Comparison of ENCODE assay signal across 8 cellular contexts in genomic region chr11:64246624-64246873, GRCh38. TPM values are rescaled to one million over a fixed set of nuclear protein-coding genes. Genes with fewer than 3 reads are reported as not detected.
DNase-seq lines count a peak whose midpoint lies in the region; ATAC-seq and TF ChIP-seq lines count a peak whose summit lies in the region.
"Not testable (repeated sequence)": the region's sequence is repeated elsewhere in the genome, so short reads cannot be mapped to it uniquely, and the experiment has no call there.

No MANE protein-coding gene starts in this region.

- not testable (repeated sequence) for H3K14ac ChIP-seq in IMR-90 (replicated peaks; ENCODE audit: low read depth, low read length)

- H3K9ac ChIP-seq in DND-41 (ENCODE audit: low read depth, low read length): peak overlapping the region; percentile 83
- not testable (repeated sequence) for H3K9ac ChIP-seq in IMR-90 (ENCODE audit: low read depth, low read length)

- not testable (repeated sequence) for ATAC-seq in DND-41 (ENCODE audit: insufficient read depth, low read depth); right cardiac atrium
- peak; percentile 4; the same call in 1 of the 2 replicates for ATAC-seq in IMR-90 (ENCODE audit: low read depth)
- peak; percentile 11 to 14 for ATAC-seq in activated CD4-positive, CD25-positive, alpha-beta regulatory T cell treated with anti-CD3 and anti-CD28 coated beads, Interleukin-2, amount 50 U/mL, for 24 hours

- H4K8ac ChIP-seq in IMR-90 (ENCODE audit: low read depth in 2 of 2, low read length in 2 of 2): not testable (repeated sequence)

- not testable (repeated sequence) for H3K56ac ChIP-seq in IMR-90 (ENCODE audit: extremely low read depth, insufficient read depth, low read length)

- intact Hi-C loops in IMR-90 (cut with micrococcal nuclease); breast epithelium (cut with DNase I; ENCODE audit: low total_unique reads); right cardiac atrium (cut with DNase I): not testable (repeated sequence)

- H3K27me3 ChIP-seq in DND-41 (ENCODE audit: insufficient read depth, low read length, poor library complexity); HAP-1 (ENCODE audit: low read depth); IMR-90 (ENCODE audit: control insufficient read depth, insufficient read depth, low read length); breast epithelium; right cardiac atrium (ENCODE audit: control insufficient read depth, insufficient read depth); thymus (ENCODE audit: control insufficient read depth, insufficient read depth): not testable (repeated sequence)

- not testable (repeated sequence) for BruUV-seq in IMR-90 (replicated peaks; lab: Mats Ljungman, UMichigan)

- peak overlapping the region in 1 of 2 experiments; percentile 90; a peak in 2 of 4 replicates for H3K4me3 ChIP-seq in DND-41 (ENCODE audit: low read depth in 1 of 2, low read length in 2 of 2)
- peak overlapping the region; percentile 78 for H3K4me3 ChIP-seq in HAP-1
- peak overlapping the region; percentile 95 for H3K4me3 ChIP-seq in IMR-90 (ENCODE audit: insufficient read depth, low read depth, low read length)
- peak overlapping the region; percentile 71 to 91 (median 76) for H3K4me3 ChIP-seq in breast epithelium
- H3K4me3 ChIP-seq in right cardiac atrium (ENCODE audit: low read length): peak overlapping the region; percentile 49
- peak overlapping the region; percentile 74 for H3K4me3 ChIP-seq in thymus (ENCODE audit: low read length)

- H3K36me3 ChIP-seq in DND-41 (ENCODE audit: insufficient read depth, low read length) (peaks cover 30% of the 10 kb centered on the region), HAP-1 (replicated peaks) (peaks cover 27% of the 10 kb centered on the region), IMR-90 (ENCODE audit: control insufficient read depth, insufficient read depth, low read length) (peaks cover 12% of the 10 kb centered on the region)
- not testable (repeated sequence) for H3K36me3 ChIP-seq in breast epithelium; thymus (ENCODE audit: control insufficient read depth, insufficient read depth)

- not testable (repeated sequence) for TF ChIP-seq CTCF in DND-41 (IDR thresholded peaks at IDR 0.05; ENCODE audit: borderline replicate concordance, extremely low read depth, low read length, poor library complexity, severe bottlenecking); IMR-90 (conservative IDR thresholded peaks at IDR 0.05; ENCODE audit: low read depth, low read length); breast epithelium (IDR thresholded peaks at IDR 0.05); nephron progenitor cell (IDR thresholded peaks at IDR 0.05)

- peak overlapping the region; percentile 93 for H3K4me2 ChIP-seq in DND-41 (ENCODE audit: insufficient read depth, low read length)
- H3K4me2 ChIP-seq in IMR-90 (ENCODE audit: low read depth, low read length): not testable (repeated sequence)

- CTCF ChIA-PET in IMR-90 (lab: Yijun Ruan, JAX): interaction anchor here (2.1 kb wide), 1 partner anchor 54 kb away, joined by 7 read pairs; no protein-coding TSS in a partner anchor

- H2BK5ac ChIP-seq in IMR-90 (ENCODE audit: low read depth, low read length, poor library complexity, severe bottlenecking): not testable (repeated sequence)

- not testable (repeated sequence) for H3K27ac ChIP-seq in DND-41 (ENCODE audit: low read length); right cardiac atrium (ENCODE audit: low read length); thymus (ENCODE audit: low read depth)
- H3K27ac ChIP-seq in IMR-90 (ENCODE audit: insufficient read depth, low read length): peak overlapping the region; percentile 98; the same call in 1 of the 2 replicates
- H3K27ac ChIP-seq in breast epithelium: peak overlapping the region; percentile 73 to 84

- not testable (repeated sequence) for H2AK9ac ChIP-seq in IMR-90 (replicated peaks; ENCODE audit: low read depth, low read length, poor library complexity)

- H3K18ac ChIP-seq in IMR-90 (ENCODE audit: low read depth, low read length): not testable (repeated sequence)

- H3K36me3 Mint-ChIP-seq in nephron progenitor cell (ENCODE audit: low read depth): not testable (repeated sequence)

- not testable (repeated sequence) for H3K4ac ChIP-seq in IMR-90 (ENCODE audit: low read depth, low read length)

- not testable (repeated sequence) for H3K9me3 ChIP-seq in DND-41 (ENCODE audit: insufficient read depth, low read length, severe bottlenecking); HAP-1; IMR-90 (ENCODE audit: control insufficient read depth, insufficient read depth, low read length); breast epithelium; right cardiac atrium (ENCODE audit: control insufficient read depth, low read length); thymus (ENCODE audit: control insufficient read depth)

- not testable (repeated sequence) for H3K9me1 ChIP-seq in IMR-90 (ENCODE audit: insufficient read depth, low read length)

- not testable (repeated sequence) for H2AK5ac ChIP-seq in IMR-90 (ENCODE audit: low read depth, low read length)

- not testable (repeated sequence) for H2BK20ac ChIP-seq in IMR-90 (ENCODE audit: low read depth, low read length)

- POLR2A ChIA-PET in IMR-90 (lab: Charles Lee; ENCODE audit: unreplicated experiment): interaction anchor here (1.2 kb wide), 1 partner anchor 23 kb away, joined by 3 read pairs; no protein-coding TSS in a partner anchor

- in situ Hi-C loops in HAP-1 (cut with MboI; ENCODE audit: low sequenced_read_pairs); IMR-90 (cut with MboI; ENCODE audit: low sequenced_read_pairs): not testable (repeated sequence)

- not testable (repeated sequence) for DNase-seq in DND-41; HAP-1 (ENCODE audit: low spot score in 2 of 2); IMR-90; breast epithelium (ENCODE audit: low spot score in 2 of 2); right cardiac atrium; nephron progenitor cell

- not testable (repeated sequence) for H4K91ac ChIP-seq in IMR-90 (ENCODE audit: insufficient read depth, low read depth, low read length)

- not testable (repeated sequence) for H3K9me3 Mint-ChIP-seq in nephron progenitor cell

- not testable (repeated sequence) for H4K5ac ChIP-seq in IMR-90 (ENCODE audit: low read depth, low read length)

- H3K4me1 Mint-ChIP-seq in nephron progenitor cell: peaks cover 45% of the 10 kb centered on the region

- no CpG with 5 or more reads among the region's 43 CpGs for WGBS in IMR-90 (ENCODE audit: extremely low coverage in 2 of 2, insufficient read length in 1 of 2), 2 experiments
- WGBS in right cardiac atrium: 2% methylated on average over 39 of the region's 43 CpGs
- 2% methylated on average over 43 of the region's 43 CpGs for WGBS in thymus

- dilution Hi-C loops in IMR-90 (cut with HindIII; ENCODE audit: low sequenced_read_pairs, unreplicated experiment): not testable (repeated sequence)

- peak overlapping the region; percentile 87 for H3K4me3 Mint-ChIP-seq in nephron progenitor cell

- not testable (repeated sequence) for TF ChIP-seq POLR2A in IMR-90 (IDR thresholded peaks at IDR 0.05; ENCODE audit: low read depth, low read length); breast epithelium (IDR thresholded peaks at IDR 0.05)

- peaks cover 45% of the 10 kb centered on the region for H3K79me2 ChIP-seq in DND-41 (ENCODE audit: insufficient read depth, low read length)

- peak overlapping the region; percentile 71; the same call in 1 of the 2 replicates for H2AFZ ChIP-seq in DND-41 (ENCODE audit: low read depth, low read length)
- H2AFZ ChIP-seq in IMR-90 (replicated peaks; ENCODE audit: low read length, poor library complexity): not testable (repeated sequence)

- H2BK120ac ChIP-seq in IMR-90 (ENCODE audit: low read depth, low read length): not testable (repeated sequence)

- peaks cover 31% of the 10 kb centered on the region for H4K20me1 ChIP-seq in DND-41 (ENCODE audit: insufficient read depth, low read length)
- H4K20me1 ChIP-seq in IMR-90 (ENCODE audit: insufficient read depth, low read length): peaks cover 26% of the 10 kb centered on the region

- not testable (repeated sequence) for TF ChIP-seq RAD21 in IMR-90 (IDR thresholded peaks at IDR 0.05; ENCODE audit: low read length)

- H3K79me1 ChIP-seq in IMR-90 (ENCODE audit: low read depth in 1 of 2, low read length in 2 of 2): peaks cover 8 to 35% of the 10 kb centered on the region in 2 experiments; a peak in 3 of 4 replicates

- not testable (repeated sequence) for H3K27ac Mint-ChIP-seq in nephron progenitor cell

- not testable (repeated sequence) for H3K27me3 Mint-ChIP-seq in nephron progenitor cell (ENCODE audit: low read depth, poor library complexity)

- H2BK15ac ChIP-seq in IMR-90 (ENCODE audit: low read depth, low read length): not testable (repeated sequence)

- not testable (repeated sequence) for H3K23ac ChIP-seq in IMR-90 (ENCODE audit: low read depth, low read length)

- H3K4me1 ChIP-seq in DND-41 (ENCODE audit: insufficient read depth, low read length): peaks cover 59% of the 10 kb centered on the region
- H3K4me1 ChIP-seq in HAP-1: peaks cover 20% of the 10 kb centered on the region
- H3K4me1 ChIP-seq in IMR-90 (ENCODE audit: control insufficient read depth, insufficient read depth, low read length); right cardiac atrium (ENCODE audit: control insufficient read depth, insufficient read depth, low read length): not testable (repeated sequence)
- H3K4me1 ChIP-seq in breast epithelium: peaks cover 6 to 12% of the 10 kb centered on the region in 2 donors
- peaks cover 34% of the 10 kb centered on the region for H3K4me1 ChIP-seq in thymus (ENCODE audit: control insufficient read depth, insufficient read depth, low read length)

RNA-seq across cellular contexts. Expression of gene PPP1R14B, which starts 0.2 kb away (rescaled TPM):
- total RNA-seq in IMR-90 (2012; rRNA removed) (176 and 206 TPM in 2 replicates), breast epithelium (100 to 1,000 TPM in 1 of 3 donors, 10 to 100 TPM in 2; 63.0 to 101 (median 64.7) TPM), right cardiac atrium (100 to 1,000 TPM in 2 of 4 donors, 10 to 100 TPM in 2; 75.3 to 146 (median 105) TPM)
- polyA plus RNA-seq in IMR-90 (2012; rRNA removed) (257 and 355 TPM in 2 replicates), right cardiac atrium (99.9 TPM), thymus (105 TPM)
- 272 and 281 TPM in 2 replicates for polyA plus RNA-seq in IMR-90 (2012; cell fraction: cytosol; rRNA removed)
- 133 and 164 TPM in 2 replicates for polyA plus RNA-seq in IMR-90 (2012; cell fraction: nucleus; rRNA removed; ENCODE audit: low replicate concordance)

RNA-seq across cellular contexts. Expression of gene PLCB3, which starts 4.8 kb away (rescaled TPM):
- total RNA-seq in IMR-90 (2012; rRNA removed) (24.9 and 26.9 TPM in 2 replicates), breast epithelium (10 to 100 TPM; 15.5 to 20.5 (median 19.0) TPM), right cardiac atrium (10 to 100 TPM; 10.9 to 14.2 (median 13.7) TPM)
- polyA plus RNA-seq in IMR-90 (2012; rRNA removed) (23.9 and 25.9 TPM in 2 replicates), right cardiac atrium (7.9 TPM), thymus (7.3 TPM)
- polyA plus RNA-seq in IMR-90 (2012; cell fraction: cytosol; rRNA removed): 15.3 and 21.3 TPM in 2 replicates
- 51.9 and 93.7 TPM in 2 replicates for polyA plus RNA-seq in IMR-90 (2012; cell fraction: nucleus; rRNA removed; ENCODE audit: low replicate concordance)

RNA-seq across cellular contexts. Expression of gene FKBP2, which starts 5.7 kb away (rescaled TPM):
- 36.2 and 62.5 TPM in 2 replicates for total RNA-seq in IMR-90 (2012; rRNA removed)
- polyA plus RNA-seq in IMR-90 (2012; rRNA removed): 68.6 and 76.4 TPM in 2 replicates
- 114 and 135 TPM in 2 replicates for polyA plus RNA-seq in IMR-90 (2012; cell fraction: cytosol; rRNA removed)
- 46.8 and 53.6 TPM in 2 replicates for polyA plus RNA-seq in IMR-90 (2012; cell fraction: nucleus; rRNA removed; ENCODE audit: low replicate concordance)
- total RNA-seq in breast epithelium: 10 to 100 TPM; 51.4 to 77.3 (median 54.6) TPM
- 10 to 100 TPM; 33.5 to 70.3 (median 64.4) TPM for total RNA-seq in right cardiac atrium
- polyA plus RNA-seq in right cardiac atrium: 173 TPM
- 128 TPM for polyA plus RNA-seq in thymus

RNA-seq across cellular contexts. Expression of gene VEGFB, which starts 12.2 kb away (rescaled TPM):
- 3.0 and 3.9 TPM in 2 replicates for total RNA-seq in IMR-90 (2012; rRNA removed)
- 23.9 and 25.1 TPM in 2 replicates for polyA plus RNA-seq in IMR-90 (2012; rRNA removed)
- 29.6 and 45.2 TPM in 2 replicates for polyA plus RNA-seq in IMR-90 (2012; cell fraction: cytosol; rRNA removed)
- polyA plus RNA-seq in IMR-90 (2012; cell fraction: nucleus; rRNA removed; ENCODE audit: low replicate concordance): 24.3 and 30.6 TPM in 2 replicates
- 100 to 1,000 TPM in 1 of 3 donors, 10 to 100 TPM in 2; 45.1 to 223 (median 53.4) TPM for total RNA-seq in breast epithelium
- 100 to 1,000 TPM; 290 to 377 (median 344) TPM for total RNA-seq in right cardiac atrium
- 340 TPM for polyA plus RNA-seq in right cardiac atrium
- 70.2 TPM for polyA plus RNA-seq in thymus

RNA-seq across cellular contexts. Expression of gene DNAJC4, which starts 16.2 kb away (rescaled TPM):
- 2.2 and 3.9 TPM in 2 replicates for total RNA-seq in IMR-90 (2012; rRNA removed)
- polyA plus RNA-seq in IMR-90 (2012; rRNA removed): 22.8 and 30.3 TPM in 2 replicates
- polyA plus RNA-seq in IMR-90 (2012; cell fraction: cytosol; rRNA removed): 10.8 and 31.8 TPM in 2 replicates
- polyA plus RNA-seq in IMR-90 (2012; cell fraction: nucleus; rRNA removed; ENCODE audit: low replicate concordance): 39.6 and 66.8 TPM in 2 replicates
- 10 to 100 TPM; 23.6 to 33.5 (median 32.6) TPM for total RNA-seq in breast epithelium
- total RNA-seq in right cardiac atrium: 10 to 100 TPM; 46.3 to 61.0 (median 49.5) TPM
- polyA plus RNA-seq in right cardiac atrium: 95.7 TPM
- 134 TPM for polyA plus RNA-seq in thymus
